In the genomic region with DNA sequence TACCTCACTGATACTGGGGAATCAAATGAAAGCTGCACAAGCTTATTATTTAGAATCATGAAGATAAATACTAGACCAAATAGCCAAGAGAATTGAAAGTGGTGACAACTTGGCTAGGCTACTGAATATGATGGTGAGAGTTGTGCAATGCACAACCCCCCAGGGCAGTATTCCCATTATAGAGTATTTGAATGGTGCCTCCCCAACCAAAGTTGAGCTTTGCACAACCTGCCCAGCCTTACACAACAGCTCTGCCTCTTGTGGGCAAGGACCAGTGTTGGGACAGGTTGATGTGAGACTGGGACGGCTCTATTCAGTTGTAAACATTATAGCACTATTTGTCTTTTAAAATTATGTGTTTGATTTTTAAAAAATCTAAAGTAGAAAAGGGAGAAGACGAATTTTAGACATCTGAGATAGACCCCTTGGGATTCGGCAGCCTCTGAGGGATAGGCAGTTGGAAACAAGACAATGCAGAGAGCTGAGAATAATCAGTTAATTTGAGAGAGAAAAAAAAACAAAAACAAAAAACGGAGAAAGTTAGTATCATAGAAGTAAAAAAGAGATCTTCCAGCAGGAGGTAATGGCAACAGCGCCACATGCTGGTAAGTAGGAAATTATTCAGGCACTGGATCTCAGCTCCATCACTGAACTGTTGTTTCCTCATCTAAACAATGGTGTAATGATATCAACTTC, we compare ENCODE assay signal across 8 cellular contexts.
DNase-seq lines count a peak whose midpoint lies in the region; ATAC-seq, FAIRE-seq and TF ChIP-seq lines count a peak whose summit lies in the region.

No MANE protein-coding gene starts in this region.

- peak; percentile 81 for TF ChIP-seq CTCF in AG09319 (IDR thresholded peaks at IDR 0.05; ENCODE audit: low read depth, low read length)
- TF ChIP-seq CTCF in GM13977 (IDR thresholded peaks at IDR 0.05; ENCODE audit: extremely low read depth, insufficient read depth, missing control alignments) = peak; percentile 84
- peak; percentile 73 for TF ChIP-seq CTCF in WTC11 (IDR thresholded peaks at IDR 0.05)

- peak; percentile 14 for DNase-seq in AG09319 (ENCODE audit: extremely low read depth, low read depth)
- peak; percentile 61 for DNase-seq in GM13977 (ENCODE audit: low spot score)
- peak; percentile 65 for DNase-seq in NCI-H2196 treated with DMSO at 0.1 percent for 48 hours (lab: John Stamatoyannopoulos, UW; ENCODE audit: unreplicated experiment)
- DNase-seq in WTC11 (ENCODE audit: low spot score) = no peak
- DNase-seq in mucosa of gallbladder (ENCODE audit: low spot score) = peak; percentile 41
- peak; percentile 63 for DNase-seq in urothelium cell line (ENCODE audit: low spot score)

- H3K4me1 Mint-ChIP-seq in WTC11 = peaks cover 3% of the 10 kb centered on the region; the same call in 1 of the 2 replicates

- H3K27me3 Mint-ChIP-seq in WTC11 (ENCODE audit: low read depth) = peaks cover 15% of the 10 kb centered on the region

- CTCF ChIA-PET in WTC11 (lab: Charles Lee) = interaction anchor here (0.7 to 3.2 kb wide), 38 partner anchors 8 to 569 kb away, joined by 3 to 87 read pairs (median 4); partner anchors contain the start of gene KCNA3

- H3K4me3 Mint-ChIP-seq in WTC11 = peak overlapping the region; percentile 14; the same call in 1 of the 2 replicates

- H3K36me3 Mint-ChIP-seq in WTC11 = no peaks in the 10 kb centered on the region

- in situ Hi-C loops in GM13977 (cut with MboI; ENCODE audit: low pct_unique_long_range_greater_than_20kb, low sequenced_read_pairs, unreplicated experiment) = no loop called here

- peak; percentile 89 for FAIRE-seq in endometrium (lab: Jason Lieb, UNC)
- peak; percentile 5 for FAIRE-seq in urothelium cell line (lab: Jason Lieb, UNC)

- H3K9me3 Mint-ChIP-seq in WTC11 = 0 out of 2 replicates have a peak, but pooled peaks cover 5% of the 10 kb centered on the region

- POLR2A ChIA-PET in WTC11 (lab: Charles Lee) = interaction anchor here (0.5 kb wide), 1 partner anchor 123 kb away, joined by 3 read pairs; no protein-coding TSS in a partner anchor

- ATAC-seq in WTC11 (peak; percentile 26; the same call in 1 of the 2 replicates), HG03571 (IDR thresholded peaks at IDR 0.05; ENCODE audit: unreplicated experiment) (no peak)

- H3K27ac Mint-ChIP-seq in WTC11 = no peak overlapping the region

TF ChIP-seq in WTC11, 78 proteins besides CTCF, POLR2A, EP300 and RAD21 (continues in another document):
- TF ChIP-seq TCF7 (CRISPR knock-in tag; IDR thresholded peaks at IDR 0.05; ENCODE audit: low read depth) = no peak
- TF ChIP-seq, protein P1, sequence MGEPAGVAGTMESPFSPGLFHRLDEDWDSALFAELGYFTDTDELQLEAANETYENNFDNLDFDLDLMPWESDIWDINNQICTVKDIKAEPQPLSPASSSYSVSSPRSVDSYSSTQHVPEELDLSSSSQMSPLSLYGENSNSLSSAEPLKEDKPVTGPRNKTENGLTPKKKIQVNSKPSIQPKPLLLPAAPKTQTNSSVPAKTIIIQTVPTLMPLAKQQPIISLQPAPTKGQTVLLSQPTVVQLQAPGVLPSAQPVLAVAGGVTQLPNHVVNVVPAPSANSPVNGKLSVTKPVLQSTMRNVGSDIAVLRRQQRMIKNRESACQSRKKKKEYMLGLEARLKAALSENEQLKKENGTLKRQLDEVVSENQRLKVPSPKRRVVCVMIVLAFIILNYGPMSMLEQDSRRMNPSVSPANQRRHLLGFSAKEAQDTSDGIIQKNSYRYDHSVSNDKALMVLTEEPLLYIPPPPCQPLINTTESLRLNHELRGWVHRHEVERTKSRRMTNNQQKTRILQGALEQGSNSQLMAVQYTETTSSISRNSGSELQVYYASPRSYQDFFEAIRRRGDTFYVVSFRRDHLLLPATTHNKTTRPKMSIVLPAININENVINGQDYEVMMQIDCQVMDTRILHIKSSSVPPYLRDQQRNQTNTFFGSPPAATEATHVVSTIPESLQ (CRISPR knock-in tag; IDR thresholded peaks at IDR 0.05) = no peak
- no peak for TF ChIP-seq ATF3 (CRISPR knock-in tag; conservative IDR thresholded peaks at IDR 0.05)
- TF ChIP-seq SP1 (CRISPR knock-in tag; conservative IDR thresholded peaks at IDR 0.05) = no peak
- TF ChIP-seq RELA (CRISPR knock-in tag; IDR thresholded peaks at IDR 0.05; ENCODE audit: borderline replicate concordance) = no peak
- TF ChIP-seq FOXJ3 (CRISPR knock-in tag; IDR thresholded peaks at IDR 0.05; ENCODE audit: borderline replicate concordance) = no peak
- TF ChIP-seq, protein P2, sequence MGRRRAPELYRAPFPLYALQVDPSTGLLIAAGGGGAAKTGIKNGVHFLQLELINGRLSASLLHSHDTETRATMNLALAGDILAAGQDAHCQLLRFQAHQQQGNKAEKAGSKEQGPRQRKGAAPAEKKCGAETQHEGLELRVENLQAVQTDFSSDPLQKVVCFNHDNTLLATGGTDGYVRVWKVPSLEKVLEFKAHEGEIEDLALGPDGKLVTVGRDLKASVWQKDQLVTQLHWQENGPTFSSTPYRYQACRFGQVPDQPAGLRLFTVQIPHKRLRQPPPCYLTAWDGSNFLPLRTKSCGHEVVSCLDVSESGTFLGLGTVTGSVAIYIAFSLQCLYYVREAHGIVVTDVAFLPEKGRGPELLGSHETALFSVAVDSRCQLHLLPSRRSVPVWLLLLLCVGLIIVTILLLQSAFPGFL (CRISPR knock-in tag; IDR thresholded peaks at IDR 0.05; ENCODE audit: borderline replicate concordance) = no peak
- TF ChIP-seq CREB1 (CRISPR knock-in tag; IDR thresholded peaks at IDR 0.05) = no peak
- TF ChIP-seq ZNF263 (CRISPR knock-in tag; IDR thresholded peaks at IDR 0.05; ENCODE audit: low read depth) = no peak
- no peak for TF ChIP-seq NR2C2 (CRISPR knock-in tag; IDR thresholded peaks at IDR 0.05)
- TF ChIP-seq ERG (CRISPR knock-in tag; IDR thresholded peaks at IDR 0.05) = no peak
- TF ChIP-seq, protein P3, sequence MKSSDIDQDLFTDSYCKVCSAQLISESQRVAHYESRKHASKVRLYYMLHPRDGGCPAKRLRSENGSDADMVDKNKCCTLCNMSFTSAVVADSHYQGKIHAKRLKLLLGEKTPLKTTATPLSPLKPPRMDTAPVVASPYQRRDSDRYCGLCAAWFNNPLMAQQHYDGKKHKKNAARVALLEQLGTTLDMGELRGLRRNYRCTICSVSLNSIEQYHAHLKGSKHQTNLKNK (CRISPR knock-in tag; IDR thresholded peaks at IDR 0.05) = no peak
- TF ChIP-seq JUN (CRISPR knock-in tag; IDR thresholded peaks at IDR 0.05) = no peak
- TF ChIP-seq ESRRA (CRISPR knock-in tag; IDR thresholded peaks at IDR 0.05; ENCODE audit: borderline replicate concordance) = no peak
- no peak for TF ChIP-seq TEAD1 (CRISPR knock-in tag; IDR thresholded peaks at IDR 0.05)
- TF ChIP-seq ZNF317 (CRISPR knock-in tag; IDR thresholded peaks at IDR 0.05; ENCODE audit: borderline replicate concordance, low read depth) = no peak
- no peak for TF ChIP-seq MAX (CRISPR knock-in tag; IDR thresholded peaks at IDR 0.05)
- no peak for TF ChIP-seq ZNF532 (CRISPR knock-in tag; IDR thresholded peaks at IDR 0.05; ENCODE audit: borderline replicate concordance)
